In the genomic region with DNA sequence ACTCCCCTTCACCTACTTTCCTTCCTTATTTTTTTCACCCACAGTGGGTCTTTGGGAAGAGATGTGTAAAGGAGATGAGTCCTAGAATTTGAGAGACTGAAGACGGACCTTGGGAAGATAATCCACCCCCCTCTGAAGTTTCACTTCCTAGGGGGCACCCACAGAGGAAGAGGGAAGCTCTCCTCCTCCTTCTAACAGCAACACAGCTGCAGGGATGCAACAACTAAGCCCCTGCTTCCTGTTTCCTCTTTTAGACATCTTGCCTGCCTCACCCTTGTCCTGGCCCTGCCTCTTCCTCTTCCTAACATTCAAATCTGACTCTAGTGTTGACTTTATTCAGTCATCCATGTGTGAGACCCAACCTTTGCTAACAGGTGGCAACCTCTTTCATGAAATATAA, we compare ENCODE assay signal across 14 cellular contexts.
DNase-seq lines count a peak whose midpoint lies in the region; ATAC-seq and TF ChIP-seq lines count a peak whose summit lies in the region.
"Had no signal": no experiment of that assay in that cellular context is flagged by ENCODE, and none has a peak within 500 bp of the region (broad histone marks: within the 10 kb centered on the region; RNA-seq: fewer than 3 reads in every experiment).

No MANE protein-coding gene starts in this region.

- no peak overlapping the region for H3K27ac Mint-ChIP-seq in chondrocyte (ENCODE audit: unreplicated experiment)
- H3K27ac Mint-ChIP-seq: stimulated activated naive B cell treated with anti-CD40 and anti-IgM and Interleukin-4, amounts not matched to agents 10 μg/mL and 1 μg/mL and 100 μg/mL, for 72 hours had no signal

- CTCF ChIA-PET in PC-9 (lab: Charles Lee), result no interaction called here

- H3K27ac ChIP-seq in PC-9, result no peak overlapping the region
- H3K27ac ChIP-seq: tibial artery had no signal

- no peaks in the 10 kb centered on the region for H3F3A ChIP-seq in PC-9 (ENCODE audit: insufficient read depth, low read depth)

- H3K36me3 ChIP-seq in PC-9 (ENCODE audit: low read depth), result no peaks in the 10 kb centered on the region
- H3K36me3 ChIP-seq: tibial artery had no signal

- H3K79me2 ChIP-seq in PC-9 (ENCODE audit: low read depth), result no peaks in the 10 kb centered on the region

- peaks cover 32% of the 10 kb centered on the region for H3K27me3 ChIP-seq in PC-9 (ENCODE audit: insufficient read depth, low read depth)
- H3K27me3 ChIP-seq: tibial artery had no signal

- H4K20me1 ChIP-seq in PC-9 (ENCODE audit: insufficient read depth), result no peaks in the 10 kb centered on the region

- H3K27me3 Mint-ChIP-seq in chondrocyte (ENCODE audit: low read depth), result peaks cover 4% of the 10 kb centered on the region
- H3K27me3 Mint-ChIP-seq: stimulated activated naive B cell treated with anti-CD40 and anti-IgM and Interleukin-4, amounts not matched to agents 10 μg/mL and 1 μg/mL and 100 μg/mL, for 72 hours had no signal

- DNase-seq in SIG-M5 treated with dmso at 0.1 percent for 504 hours (lab: John Stamatoyannopoulos, UW; ENCODE audit: unreplicated experiment), result peak; percentile 17
- no peak for DNase-seq in SIG-M5 (lab: John Stamatoyannopoulos, UW)
- peak; percentile 18 for DNase-seq in NCI-H345 treated with DMSO at 0.1 percent for 48 hours (lab: John Stamatoyannopoulos, UW; ENCODE audit: unreplicated experiment)
- peak; percentile 61 for DNase-seq in globus pallidus (ENCODE audit: low spot score)
- no peak for DNase-seq in sciatic nerve (ENCODE audit: low spot score)
- DNase-seq in chondrocyte (ENCODE audit: low spot score), result no peak
- DNase-seq in stimulated activated naive CD8-positive, alpha-beta T cell treated with anti-CD3 and anti-CD28 coated beads, Interleukin-15, Interleukin-2, amounts not matched to agents 100 U/mL and 50 U/mL, for 24 hours, result no peak
- no peak for DNase-seq in PC-9
- DNase-seq: activated CD4-positive, alpha-beta T cell treated with anti-CD3 and anti-CD28 coated beads for 4 hours; activated naive CD4-positive, alpha-beta T cell treated with Interleukin-2 at 50 U/mL for 16 hours; cerebellar nuclear complex; DMS 273 treated with DMSO at 0.1 percent for 48 hours; stimulated activated naive B cell treated with anti-CD40 and anti-IgM and Interleukin-4, amounts not matched to agents 10 μg/mL and 1 μg/mL and 100 μg/mL, for 72 hours had no signal

- no TSS peak for BruUV-seq in PC-9 (replicated peaks; lab: Mats Ljungman, UMichigan)

- H3K9me3 Mint-ChIP-seq in chondrocyte (ENCODE audit: low read depth), result peaks cover 2% of the 10 kb centered on the region

- no peaks in the 10 kb centered on the region for H3K4me1 ChIP-seq in PC-9 (replicated peaks; ENCODE audit: insufficient read depth)
- H3K4me1 ChIP-seq: tibial artery had no signal

- no peak for TF ChIP-seq CTCF in chondrocyte (IDR thresholded peaks at IDR 0.05)
- TF ChIP-seq CTCF in PC-9 (conservative IDR thresholded peaks at IDR 0.05), result no peak

- no peak overlapping the region for H3K4me3 ChIP-seq in PC-9
- H3K4me3 ChIP-seq: tibial artery had no signal

- ATAC-seq in sciatic nerve, result peak; percentile 71
- no peak for ATAC-seq in stimulated activated naive CD8-positive, alpha-beta T cell treated with anti-CD3 and anti-CD28 coated beads, Interleukin-15, Interleukin-2, amounts not matched to agents 100 U/mL and 50 U/mL, for 24 hours

- intact Hi-C loops in sciatic nerve (cut with DNase I) (no loop called here), PC-9 (cut with micrococcal nuclease; ENCODE audit: unreplicated experiment) (no loop called here)

- H3K4me1 Mint-ChIP-seq in chondrocyte (ENCODE audit: low read depth), result no peaks in the 10 kb centered on the region

- H3K9me3 ChIP-seq in PC-9 (ENCODE audit: insufficient read depth, low read depth), result no peaks in the 10 kb centered on the region
- H3K9me3 ChIP-seq: tibial artery had no signal

- H3K4me3 Mint-ChIP-seq in chondrocyte (ENCODE audit: unreplicated experiment), result no peak overlapping the region
- H3K4me3 Mint-ChIP-seq: stimulated activated naive B cell treated with anti-CD40 and anti-IgM and Interleukin-4, amounts not matched to agents 10 μg/mL and 1 μg/mL and 100 μg/mL, for 72 hours had no signal

- POLR2A ChIA-PET in PC-9 (lab: Charles Lee; ENCODE audit: unreplicated experiment), result no interaction called here

- no peak overlapping the region for H3K4me2 ChIP-seq in PC-9

- no peaks in the 10 kb centered on the region for H3K9me2 ChIP-seq in PC-9 (ENCODE audit: insufficient read depth)

- H3K36me3 Mint-ChIP-seq in chondrocyte (ENCODE audit: low read depth), result no peaks in the 10 kb centered on the region
- H3K36me3 Mint-ChIP-seq: stimulated activated naive B cell treated with anti-CD40 and anti-IgM and Interleukin-4, amounts not matched to agents 10 μg/mL and 1 μg/mL and 100 μg/mL, for 72 hours had no signal

- H2AFZ ChIP-seq in PC-9, result no peak overlapping the region

Comparison
In these comparisons a context has a peak if more than half of its experiments do, and no peak if none do; other contexts are left out.
1. DNase-seq: peak in SIG-M5 treated with dmso at 0.1 percent for 504 hours (single experiment), NCI-H345 treated with DMSO at 0.1 percent for 48 hours (single experiment) and globus pallidus (single experiment); none in SIG-M5 (single experiment), sciatic nerve (single experiment), chondrocyte (single experiment), stimulated activated naive CD8-positive, alpha-beta T cell treated with anti-CD3 and anti-CD28 coated beads, Interleukin-15, Interleukin-2, amounts not matched to agents 100 U/mL and 50 U/mL, for 24 hours (single experiment) and PC-9 (0 of 2).